In genomic region chr2:186503827-186504606, GRCh38 we compare ENCODE assay signal across 8 cellular contexts. TPM values are rescaled to one million over a fixed set of nuclear protein-coding genes. Genes with fewer than 3 reads are reported as not detected.
DNase-seq lines count a peak whose midpoint lies in the region; ATAC-seq, FAIRE-seq and TF ChIP-seq lines count a peak whose summit lies in the region.

No MANE protein-coding gene starts in this region.

- H3K36me3 ChIP-seq in CD8-positive, alpha-beta T cell (ENCODE audit: insufficient read depth, low read length), result peaks cover 53% of the 10 kb centered on the region
- peaks cover 80% of the 10 kb centered on the region for H3K36me3 ChIP-seq in suprapubic skin

- CTCF ChIA-PET in CD8-positive, alpha-beta T cell (lab: Charles Lee), result interaction anchor here (0.6 to 7.1 kb wide), 11 partner anchors 11 to 143 kb away, joined by 3 to 71 read pairs (median 4); no protein-coding TSS in a partner anchor

- H3K36me3 Mint-ChIP-seq in CD8-positive, alpha-beta T cell, result peaks cover 86% of the 10 kb centered on the region

- H3K4me3 Mint-ChIP-seq in CD8-positive, alpha-beta T cell, result no peak overlapping the region

- intact Hi-C loops in CD8-positive, alpha-beta T cell (cut with DNase I, micrococcal nuclease), result loop anchor here (1.0 to 10.0 kb wide), 3 partner anchors 17 to 941 kb away; partner anchors contain the start of genes CALCRL (in 1 of the 2) and ZC3H15 (in 1 of the 2)

- WGBS in suprapubic skin, result 59% methylated on average over 5 of the region's 5 CpGs

- H3K4me1 ChIP-seq in CD8-positive, alpha-beta T cell (ENCODE audit: insufficient read depth, low read length), result no peaks in the 10 kb centered on the region
- no peaks in the 10 kb centered on the region for H3K4me1 ChIP-seq in foreskin keratinocyte
- H3K4me1 ChIP-seq in suprapubic skin, result peaks cover 7% of the 10 kb centered on the region

- H3K9me3 Mint-ChIP-seq in CD8-positive, alpha-beta T cell, result no peaks in the 10 kb centered on the region

- peaks cover 11% of the 10 kb centered on the region for H3K4me1 Mint-ChIP-seq in CD8-positive, alpha-beta T cell (ENCODE audit: low read depth)

- H3K4me3 ChIP-seq in CD8-positive, alpha-beta T cell (ENCODE audit: low read depth, low read length), result no peak overlapping the region
- no peak overlapping the region for H3K4me3 ChIP-seq in suprapubic skin

- DNase-seq in CD8-positive, alpha-beta T cell, result no peak
- DNase-seq in GM19239 (ENCODE audit: insufficient read length, low spot score) (no peak), LHCN-M2 (ENCODE audit: low read depth) (peak; percentile 33), SW480 (ENCODE audit: low spot score) (peak; percentile 43), foreskin keratinocyte (peak in 1 of 2 donors; percentile 22), suprapubic skin (ENCODE audit: low spot score in 2 of 2) (no peak), activated gamma-delta T cell (lab: John Stamatoyannopoulos, UW) (no peak)

- FAIRE-seq in GM19239 (lab: Jason Lieb, UNC), result peak; percentile 45

- no peaks in the 10 kb centered on the region for H3K9me3 ChIP-seq in CD8-positive, alpha-beta T cell (ENCODE audit: low read length)
- no peaks in the 10 kb centered on the region for H3K9me3 ChIP-seq in suprapubic skin

- ATAC-seq in CD8-positive, alpha-beta T cell, result peak; percentile 79
- peak; percentile 75 for ATAC-seq in foreskin keratinocyte
- no peak for ATAC-seq in GM18873 (IDR thresholded peaks at IDR 0.05; ENCODE audit: low FRiP score, unreplicated experiment)

- H3K27ac ChIP-seq in CD8-positive, alpha-beta T cell (ENCODE audit: low read depth, low read length), result no peak overlapping the region
- H3K27ac ChIP-seq in foreskin keratinocyte (no peak overlapping the region), suprapubic skin (no peak overlapping the region)

- no peaks in the 10 kb centered on the region for H3K27me3 ChIP-seq in CD8-positive, alpha-beta T cell (ENCODE audit: insufficient read depth, low read length)
- H3K27me3 ChIP-seq in foreskin keratinocyte (no peaks in the 10 kb centered on the region), suprapubic skin (no peaks in the 10 kb centered on the region)

- TF ChIP-seq EP300 in suprapubic skin (IDR thresholded peaks at IDR 0.05), result no peak

- POLR2A ChIA-PET in CD8-positive, alpha-beta T cell (lab: Charles Lee), result interaction anchor here (1.3 kb wide), 2 partner anchors 137 to 138 kb away, joined by 3 to 5 read pairs; no protein-coding TSS in a partner anchor

- H3K27ac Mint-ChIP-seq in CD8-positive, alpha-beta T cell, result no peak overlapping the region

- peak; percentile 77 for TF ChIP-seq CTCF in CD8-positive, alpha-beta T cell (IDR thresholded peaks at IDR 0.05)
- TF ChIP-seq CTCF in foreskin keratinocyte (conservative IDR thresholded peaks at IDR 0.05) (peak; percentile 75), suprapubic skin (IDR thresholded peaks at IDR 0.05) (peak; percentile 11 to 44)

- no peaks in the 10 kb centered on the region for H3K27me3 Mint-ChIP-seq in CD8-positive, alpha-beta T cell (ENCODE audit: low read depth)

- no peak for TF ChIP-seq POLR2A in suprapubic skin (IDR thresholded peaks at IDR 0.05)

RNA-seq across cellular contexts. Expression of gene ZC3H15, which starts 18.0 kb away (rescaled TPM):
- 100 to 1,000 TPM; 146 to 151 TPM for total RNA-seq in CD8-positive, alpha-beta T cell
- total RNA-seq in LHCN-M2 (2014; rRNA removed), result 67.6 and 79.1 TPM in 2 replicates
- polyA plus RNA-seq in LHCN-M2 (2012), result 31.2 TPM
- total RNA-seq in foreskin keratinocyte, result 89.8 and 98.0 TPM in 2 replicates
- polyA plus RNA-seq in foreskin keratinocyte, result 56.3 and 65.0 TPM in 2 replicates
- 10 to 100 TPM; 41.8 to 66.5 (median 51.4) TPM for total RNA-seq in suprapubic skin

Comparison
In these comparisons a context has a peak if more than half of its experiments do, and no peak if none do; other contexts are left out.
1. DNase-seq: peak in LHCN-M2 (single experiment) and SW480 (single experiment); none in CD8-positive, alpha-beta T cell (0 of 7), GM19239 (single experiment), suprapubic skin (0 of 2) and activated gamma-delta T cell (single experiment).
2. Peak in every context shown above with its lines, with median percentiles within 50 percentile points of each other: CTCF ChIP-seq.